In the genomic region with DNA sequence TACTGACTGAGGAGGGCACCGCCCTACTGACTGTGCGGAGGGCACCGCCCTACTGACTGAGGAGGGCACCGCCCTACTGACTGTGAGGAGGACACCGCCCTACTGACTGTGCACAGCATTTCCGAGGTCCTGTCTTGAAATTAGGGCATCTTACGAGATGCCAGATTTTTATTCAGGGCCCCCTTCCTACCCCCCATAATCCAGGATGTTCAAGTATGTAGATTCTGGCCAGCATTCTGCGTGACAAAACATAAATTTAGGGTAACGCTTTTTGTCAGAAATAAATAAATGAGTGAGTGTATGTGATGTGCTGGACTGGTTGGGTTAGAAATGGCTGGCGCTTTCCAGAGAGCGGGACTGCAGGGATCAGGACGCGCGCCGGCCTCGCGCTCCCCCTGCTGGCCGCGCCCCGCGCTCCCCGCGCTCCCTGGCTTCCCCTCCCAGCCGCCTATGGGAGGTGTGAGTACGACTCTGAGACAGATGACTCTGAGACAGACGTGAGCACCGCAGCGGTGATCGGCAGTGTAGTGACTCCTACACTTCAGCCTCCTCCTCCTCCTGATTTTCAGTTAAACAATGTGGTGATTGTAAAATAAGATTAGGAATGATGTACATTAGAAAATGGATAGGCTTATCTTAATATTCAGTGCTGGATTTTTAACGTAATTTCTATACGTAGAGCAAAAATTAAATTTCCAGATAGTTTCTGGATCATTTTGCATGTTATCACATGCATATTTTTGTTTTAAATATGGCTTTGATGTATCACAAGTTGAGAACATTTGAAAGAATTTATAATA, we compare ENCODE assay signal across 8 cellular contexts.
A peak's percentile ranks its signal among the peaks of the same experiment; 100 is the strongest.
DNase-seq lines count a peak whose midpoint lies in the region; ATAC-seq lines count a peak whose summit lies in the region.

No MANE protein-coding gene starts in this region.

- peak; percentile 97 for ATAC-seq in GM21526 (IDR thresholded peaks at IDR 0.05; ENCODE audit: low FRiP score, unreplicated experiment)

- DNase-seq in DMS153 (lab: John Stamatoyannopoulos, UW) (peak; percentile 54), HuH-7 (ENCODE audit: low spot score) (peak; percentile 72), RKO (ENCODE audit: low spot score) (peak; percentile 92), fibroblast of peridontal ligament (ENCODE audit: extremely low read depth) (peak; percentile 53), nucleus accumbens (lab: John Stamatoyannopoulos, UW) (peak in 53 of 56 donors; percentile 21 to 84 (median 64)), superior temporal gyrus (ENCODE audit: extremely low spot score) (peak; percentile 80)
- peak; percentile 31 to 51 for DNase-seq in activated T-helper 1 cell treated with anti-CD3 and anti-CD28 coated beads, Interleukin-2, amount 50 U/mL, for 16 hours (ENCODE audit: low read depth in 1 of 2, low spot score in 1 of 2)

Comparison
In these comparisons a context has a peak if more than half of its experiments do, and no peak if none do; other contexts are left out.
1. Peak in every context shown above with its lines: DNase-seq and ATAC-seq.
2. DNase-seq: peak in every context shown above with its lines; median percentile 92 in RKO; 80 in superior temporal gyrus; 72 in HuH-7; 64 in nucleus accumbens; 54 in DMS153; 53 in fibroblast of peridontal ligament; 41 in activated T-helper 1 cell treated with anti-CD3 and anti-CD28 coated beads, Interleukin-2, amount 50 U/mL, for 16 hours.